In the genomic region with DNA sequence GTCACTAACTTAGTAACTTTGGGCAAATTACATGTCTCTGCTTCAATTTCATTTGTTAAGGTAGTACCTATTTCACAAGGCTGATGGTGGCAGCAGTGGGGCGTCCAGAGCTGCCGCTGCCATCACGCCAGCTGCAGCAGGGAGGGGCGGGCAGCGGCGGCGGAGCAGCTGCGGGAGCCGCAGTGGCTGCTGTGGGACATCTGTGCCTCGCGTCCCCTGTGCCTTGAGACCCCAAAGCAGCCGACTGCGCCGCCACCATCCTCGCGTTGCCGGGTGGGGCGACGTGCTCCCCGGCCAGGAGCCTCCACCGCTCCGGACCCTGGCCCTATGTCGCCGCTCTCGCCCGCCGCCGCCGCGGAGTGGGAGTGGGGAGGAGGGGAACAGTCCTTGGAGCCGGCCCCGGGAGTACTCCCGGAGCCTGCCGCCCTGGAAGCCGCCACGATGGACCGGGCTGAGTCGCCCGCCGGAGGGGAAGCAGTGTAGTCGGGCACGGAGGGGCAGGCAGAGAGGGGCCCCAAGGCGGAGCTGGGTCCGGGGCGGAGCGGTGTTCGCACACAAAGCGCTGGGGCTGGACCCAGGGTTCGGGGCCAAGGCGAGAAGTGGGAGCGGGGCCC, we compare ENCODE assay signal across 1 cellular context.
TF ChIP-seq lines count a peak whose summit lies in the region.

No MANE protein-coding gene starts in this region.

TF ChIP-seq in H1, 55 proteins besides CTCF, POLR2A, EP300 and RAD21:
- TF ChIP-seq E2F6 (IDR thresholded peaks at IDR 0.05) (peak; percentile 33; the same call in 1 of the 2 replicates), JUND (IDR thresholded peaks at IDR 0.05; ENCODE audit: low read length) (no peak), JUN (IDR thresholded peaks at IDR 0.05; ENCODE audit: low read depth, low read length) (no peak), SIN3A (conservative IDR thresholded peaks at IDR 0.05 in 1 of 2, IDR thresholded peaks at IDR 0.05 in 1 of 2; ENCODE audit: low read depth in 1 of 2, low read length in 2 of 2) (peak in 1 of 2 experiments; percentile 59; a peak in 1 of 4 replicates), TBP (IDR thresholded peaks at IDR 0.05; ENCODE audit: low read depth, low read length) (peak; percentile 40; the same call in 1 of the 2 replicates), TAF7 (optimal IDR thresholded peaks at IDR 0.05; ENCODE audit: borderline replicate concordance, low read depth, low read length) (peak; percentile 71), PHF8 (conservative IDR thresholded peaks at IDR 0.05; ENCODE audit: low read depth, low read length) (peak; percentile 66; the same call in 1 of the 2 replicates), TCF12 (IDR thresholded peaks at IDR 0.05; ENCODE audit: low read depth, low read length) (0 out of 2 replicates have a peak, but pooled peaks have one; percentile 48), TAF1 (IDR thresholded peaks at IDR 0.05; ENCODE audit: low read depth, low read length) (peak; percentile 53), RBBP5 (IDR thresholded peaks at IDR 0.05; ENCODE audit: borderline replicate concordance, low read depth, low read length) (no peak), ASH2L (IDR thresholded peaks at IDR 0.05; ENCODE audit: low read length) (peak; percentile 57), YY1 (IDR thresholded peaks at IDR 0.05; ENCODE audit: low read depth, low read length) (peak; percentile 27; the same call in 1 of the 2 replicates), CEBPB (IDR thresholded peaks at IDR 0.05; ENCODE audit: low read depth, low read length) (peak; percentile 18; the same call in 1 of the 2 replicates)
